18 cellular contexts compared by ENCODE assay signal in the genomic region with DNA sequence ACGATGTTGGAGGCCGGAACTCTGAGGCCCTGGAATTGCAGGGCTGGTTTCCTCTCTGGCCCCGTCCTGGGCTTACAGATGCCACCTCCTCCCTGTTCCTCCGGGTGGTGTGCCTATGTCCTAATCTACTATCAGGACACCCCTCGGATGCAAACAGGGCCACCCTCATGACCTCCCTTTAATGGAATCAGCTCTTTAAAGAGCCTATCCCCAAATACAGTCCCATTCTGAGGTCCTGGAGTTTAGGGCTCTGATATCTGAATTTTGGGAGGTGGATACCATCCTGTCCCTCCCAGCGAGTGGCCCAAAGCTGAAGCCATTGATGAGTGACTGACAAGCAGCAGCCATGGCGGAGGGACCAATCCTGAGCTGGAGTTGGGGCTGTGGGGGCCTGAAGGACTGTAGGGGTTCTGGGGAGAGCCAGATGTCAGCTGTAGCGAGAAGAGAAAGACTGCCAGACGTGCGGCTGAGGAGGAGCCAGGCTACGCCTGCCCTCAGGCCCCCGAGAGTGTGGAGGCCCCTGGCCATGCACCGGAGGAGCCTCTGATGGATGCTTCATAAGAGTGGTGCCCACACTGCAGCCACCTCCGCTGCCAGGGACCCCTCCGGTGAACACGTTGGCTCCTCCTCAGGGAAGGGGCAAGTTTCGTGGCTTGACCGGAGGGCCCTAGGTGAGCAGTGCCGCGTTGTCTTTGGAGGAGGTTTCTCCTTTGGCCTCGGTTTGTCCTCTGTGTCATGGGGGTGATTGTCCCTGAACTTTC.
A peak's percentile ranks its signal among the peaks of the same experiment; 100 is the strongest.
DNase-seq lines count a peak whose midpoint lies in the region; ATAC-seq and TF ChIP-seq lines count a peak whose summit lies in the region.
"Had no signal": no experiment of that assay in that cellular context is flagged by ENCODE, and none has a peak within 500 bp of the region (broad histone marks: within the 10 kb centered on the region; RNA-seq: fewer than 3 reads in every experiment).

No MANE protein-coding gene starts in this region.

- H3K9me3 Mint-ChIP-seq in natural killer cell treated with Interleukin-12 subunit alpha and Interleukin-12 subunit beta and Interleukin-15 and Interleukin-18, amount 100 ng/mL, for 72 hours, result no peaks in the 10 kb centered on the region
- H3K9me3 Mint-ChIP-seq in natural killer cell, result peaks cover 0 to 6% of the 10 kb centered on the region in 2 donors
- peaks cover 25% of the 10 kb centered on the region for H3K9me3 Mint-ChIP-seq in osteocyte (ENCODE audit: unreplicated experiment)

- H3K4me3 Mint-ChIP-seq in natural killer cell treated with Interleukin-12 subunit alpha and Interleukin-12 subunit beta and Interleukin-15 and Interleukin-18, amount 100 ng/mL, for 72 hours, result no peak overlapping the region
- H3K4me3 Mint-ChIP-seq in natural killer cell, result no peak overlapping the region
- H3K4me3 Mint-ChIP-seq in osteocyte (ENCODE audit: unreplicated experiment), result no peak overlapping the region
- H3K4me3 Mint-ChIP-seq: B cell; CD8-positive, alpha-beta T cell had no signal

- H3K27ac Mint-ChIP-seq in natural killer cell treated with Interleukin-12 subunit alpha and Interleukin-12 subunit beta and Interleukin-15 and Interleukin-18, amount 100 ng/mL, for 72 hours, result no peak overlapping the region
- H3K27ac Mint-ChIP-seq in natural killer cell (no peak overlapping the region), osteocyte (ENCODE audit: unreplicated experiment) (no peak overlapping the region)
- H3K27ac Mint-ChIP-seq: B cell; CD8-positive, alpha-beta T cell had no signal

- intact Hi-C loops in natural killer cell (cut with micrococcal nuclease), result no loop called here

- no peak for TF ChIP-seq CTCF in natural killer cell (IDR thresholded peaks at IDR 0.05)
- TF ChIP-seq CTCF in osteocyte (IDR thresholded peaks at IDR 0.05), result no peak

- peak; percentile 35 for DNase-seq in natural killer cell treated with Interleukin-12 subunit alpha and Interleukin-12 subunit beta and Interleukin-15 and Interleukin-18, amount 100 ng/mL, for 72 hours (ENCODE audit: low spot score)
- DNase-seq in natural killer cell (no peak), islet precursor cell (peak; percentile 28), osteocyte (ENCODE audit: extremely low spot score, unreplicated experiment) (peak; percentile 78), KG1 (lab: John Stamatoyannopoulos, UW) (no peak), activated gamma-delta T cell treated with Interleukin-2 at 50 U/mL for 16 hours (no peak)
- DNase-seq in stimulated activated naive CD4-positive, alpha-beta T cell (lab: John Stamatoyannopoulos, UW), result no peak
- DNase-seq: DMS 273 treated with DMSO at 0.1 percent for 48 hours, Karpas-422, MM.1S, NCI-H1105, NCI-H1694 treated with DMSO at 0.1 percent for 48 hours, NCI-H345, NCI-H748 treated with DMSO at 0.1 percent for 48 hours, PC-3 had no signal

- peaks cover 10 to 18% of the 10 kb centered on the region in 2 donors for H3K27me3 Mint-ChIP-seq in natural killer cell treated with Interleukin-12 subunit alpha and Interleukin-12 subunit beta and Interleukin-15 and Interleukin-18, amount 100 ng/mL, for 72 hours
- H3K27me3 Mint-ChIP-seq in natural killer cell (ENCODE audit: low read depth in 2 of 2), result peaks cover 0 to 11% of the 10 kb centered on the region in 2 donors
- H3K27me3 Mint-ChIP-seq in osteocyte (ENCODE audit: unreplicated experiment), result no peaks in the 10 kb centered on the region

- no peaks in the 10 kb centered on the region for H3K4me1 Mint-ChIP-seq in natural killer cell treated with Interleukin-12 subunit alpha and Interleukin-12 subunit beta and Interleukin-15 and Interleukin-18, amount 100 ng/mL, for 72 hours (ENCODE audit: low read depth in 2 of 2)
- H3K4me1 Mint-ChIP-seq in natural killer cell, result peaks cover 0 to 5% of the 10 kb centered on the region in 2 donors
- no peaks in the 10 kb centered on the region for H3K4me1 Mint-ChIP-seq in osteocyte (ENCODE audit: unreplicated experiment)

- ATAC-seq in natural killer cell treated with Interleukin-12 subunit alpha and Interleukin-12 subunit beta and Interleukin-15 and Interleukin-18, amount 100 ng/mL, for 72 hours, result no peak
- no peak for ATAC-seq in natural killer cell
- ATAC-seq: CD8-positive, alpha-beta T cell; HepG2; PC-3 had no signal

- peaks cover 3% of the 10 kb centered on the region for H3K36me3 Mint-ChIP-seq in natural killer cell treated with Interleukin-12 subunit alpha and Interleukin-12 subunit beta and Interleukin-15 and Interleukin-18, amount 100 ng/mL, for 72 hours
- H3K36me3 Mint-ChIP-seq in natural killer cell, result no peaks in the 10 kb centered on the region
- no peaks in the 10 kb centered on the region for H3K36me3 Mint-ChIP-seq in osteocyte (ENCODE audit: unreplicated experiment)
- H3K36me3 Mint-ChIP-seq: CD8-positive, alpha-beta T cell had no signal

Comparison
In these comparisons a context has a peak if more than half of its experiments do, and no peak if none do; other contexts are left out.
1. DNase-seq: peak in natural killer cell treated with Interleukin-12 subunit alpha and Interleukin-12 subunit beta and Interleukin-15 and Interleukin-18, amount 100 ng/mL, for 72 hours (single experiment), islet precursor cell (single experiment) and osteocyte (single experiment); none in natural killer cell (single experiment), KG1 (single experiment), stimulated activated naive CD4-positive, alpha-beta T cell (0 of 6) and activated gamma-delta T cell treated with Interleukin-2 at 50 U/mL for 16 hours (single experiment).